Comparison of ENCODE assay signal across 1 cellular context in the genomic region with DNA sequence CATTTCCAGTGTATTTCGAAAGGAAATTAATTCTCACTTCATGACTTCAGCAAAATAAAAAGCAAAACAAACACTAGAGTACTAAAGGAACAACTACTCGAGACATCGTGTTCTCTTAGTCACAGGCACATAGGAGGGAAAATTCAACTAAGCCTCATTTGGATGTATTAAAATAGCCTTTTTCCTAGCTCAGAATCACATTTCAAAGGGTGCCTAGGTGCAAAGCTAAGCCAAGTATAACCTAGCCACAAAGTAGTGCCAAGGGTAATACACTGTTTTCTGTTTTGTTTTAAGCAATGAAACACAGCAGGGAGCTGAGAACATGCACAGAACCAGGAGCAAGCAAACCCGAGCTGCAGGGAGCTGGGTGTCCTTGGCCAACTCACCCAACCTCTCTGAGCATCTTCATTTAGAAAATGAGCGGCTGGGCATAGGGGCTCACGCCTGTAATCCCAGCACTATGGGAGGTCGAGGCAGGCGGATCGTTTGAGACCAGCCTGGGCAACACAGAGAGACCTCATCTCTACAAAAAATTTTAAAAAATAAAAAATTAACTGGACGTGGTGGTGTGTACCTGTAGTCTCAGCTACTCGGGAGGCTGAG.
A peak's percentile ranks its signal among the peaks of the same experiment; 100 is the strongest.
TF ChIP-seq lines count a peak whose summit lies in the region.

No MANE protein-coding gene starts in this region.

TF ChIP-seq in K562, 482 proteins besides CTCF, POLR2A, EP300 and RAD21:
- peak; percentile 51; the same call in 1 of the 2 replicates for TF ChIP-seq BCOR (IDR thresholded peaks at IDR 0.05)
- TF ChIP-seq ZFP36 (IDR thresholded peaks at IDR 0.05; ENCODE audit: low read depth, low read length, partially characterized antibody) = peak; percentile 31
- TF ChIP-seq ZNF274 (IDR thresholded peaks at IDR 0.05; ENCODE audit: borderline replicate concordance, low read depth, low read length) = no peak
- TF ChIP-seq ZNF696 (CRISPR knock-in tag; conservative IDR thresholded peaks at IDR 0.05) = no peak
